8 cellular contexts compared by ENCODE assay signal in the genomic region with DNA sequence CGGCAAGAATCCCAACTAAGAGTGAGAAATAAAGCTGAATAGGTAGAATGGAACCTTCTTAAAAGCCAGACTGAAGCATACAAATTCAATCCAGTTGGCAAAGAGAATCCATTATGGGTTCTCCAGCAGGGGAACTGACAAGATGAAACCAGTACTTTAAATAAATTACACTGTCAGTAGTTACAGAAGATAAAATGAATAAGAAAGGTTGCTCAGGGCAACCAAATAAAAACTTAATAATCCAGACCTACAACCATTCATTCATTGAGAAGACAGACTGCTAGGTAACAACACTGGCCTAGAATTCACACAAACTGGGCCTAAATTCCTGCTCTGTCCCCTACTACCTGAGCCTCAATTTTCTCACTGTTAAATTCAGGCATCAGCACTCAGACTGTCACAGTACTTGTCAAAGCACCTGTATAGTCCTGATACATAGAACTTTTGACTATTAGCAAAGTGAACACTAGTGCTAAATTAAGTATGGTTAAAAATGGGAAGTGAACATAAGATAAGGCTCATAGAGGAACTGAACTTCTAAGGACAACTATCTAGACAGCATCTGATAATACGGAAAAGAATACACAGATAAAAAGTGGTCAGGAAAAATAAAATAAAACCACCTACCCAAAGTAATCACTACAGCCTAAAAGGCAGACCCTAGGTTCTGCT. TPM values are rescaled to one million over a fixed set of nuclear protein-coding genes. Genes with fewer than 3 reads are reported as not detected.
DNase-seq lines count a peak whose midpoint lies in the region; ATAC-seq, FAIRE-seq and TF ChIP-seq lines count a peak whose summit lies in the region.

No MANE protein-coding gene starts in this region.

- TF ChIP-seq CTCF in right atrium auricular region (IDR thresholded peaks at IDR 0.05) (no peak), uterus (IDR thresholded peaks at IDR 0.05) (no peak)

- H3K27ac Mint-ChIP-seq in stimulated activated naive CD8-positive, alpha-beta T cell treated with anti-CD3 and anti-CD28 coated beads, Interleukin-15, Interleukin-2, amounts not matched to agents 100 ng/mL and 50 ng/mL, for 24 hours = peak overlapping the region; percentile 13

- TF ChIP-seq POLR2A in uterus (IDR thresholded peaks at IDR 0.05) = no peak

- H3K27me3 Mint-ChIP-seq in stimulated activated naive CD8-positive, alpha-beta T cell treated with anti-CD3 and anti-CD28 coated beads, Interleukin-15, Interleukin-2, amounts not matched to agents 100 ng/mL and 50 ng/mL, for 24 hours = no peaks in the 10 kb centered on the region

- H3K36me3 ChIP-seq in right atrium auricular region = no peaks in the 10 kb centered on the region
- no peaks in the 10 kb centered on the region for H3K36me3 ChIP-seq in uterus
- H3K36me3 ChIP-seq in small intestine (ENCODE audit: control insufficient read depth in 2 of 2, insufficient read depth in 2 of 2, low read length in 2 of 2) = no peaks in the 10 kb centered on the region

- WGBS in small intestine, 3 donors = 51 to 61% (median 54%) methylated on average over 2 of the region's 2 CpGs

- DNase-seq in stimulated activated naive CD8-positive, alpha-beta T cell treated with anti-CD3 and anti-CD28 coated beads, Interleukin-15, Interleukin-2, amounts not matched to agents 100 U/mL and 50 U/mL, for 24 hours = no peak
- DNase-seq in RPMI8226 (peak; percentile 29), right atrium auricular region (ENCODE audit: low spot score) (no peak), uterus (no peak), activated gamma-delta T cell (lab: John Stamatoyannopoulos, UW) (no peak), small intestine (no peak)

- no peak for ATAC-seq in stimulated activated naive CD8-positive, alpha-beta T cell treated with anti-CD3 and anti-CD28 coated beads, Interleukin-15, Interleukin-2, amounts not matched to agents 100 U/mL and 50 U/mL, for 24 hours
- ATAC-seq in HG03521 (IDR thresholded peaks at IDR 0.05; ENCODE audit: unreplicated experiment) = no peak

- H3K36me3 Mint-ChIP-seq in stimulated activated naive CD8-positive, alpha-beta T cell treated with anti-CD3 and anti-CD28 coated beads, Interleukin-15, Interleukin-2, amounts not matched to agents 100 ng/mL and 50 ng/mL, for 24 hours (ENCODE audit: low read depth) = peaks cover 41% of the 10 kb centered on the region

- H3K4me1 Mint-ChIP-seq in stimulated activated naive CD8-positive, alpha-beta T cell treated with anti-CD3 and anti-CD28 coated beads, Interleukin-15, Interleukin-2, amounts not matched to agents 100 ng/mL and 50 ng/mL, for 24 hours (ENCODE audit: low read depth) = peaks cover 68% of the 10 kb centered on the region

- intact Hi-C loops in uterus (cut with DNase I; ENCODE audit: low total_unique reads) = no loop called here

- H3K27me3 ChIP-seq in right atrium auricular region (no peaks in the 10 kb centered on the region), uterus (no peaks in the 10 kb centered on the region), small intestine (ENCODE audit: control insufficient read depth in 2 of 2, insufficient read depth in 2 of 2, low read length in 2 of 2) (no peaks in the 10 kb centered on the region)

- peak overlapping the region; percentile 17 to 63 for H3K27ac ChIP-seq in right atrium auricular region
- peak overlapping the region; percentile 23 to 44 for H3K27ac ChIP-seq in uterus
- H3K27ac ChIP-seq in small intestine (ENCODE audit: low read depth in 1 of 2, low read length in 1 of 2) = peak overlapping the region in 1 of 2 donors; percentile 33

- no peaks in the 10 kb centered on the region for H3K9me3 Mint-ChIP-seq in stimulated activated naive CD8-positive, alpha-beta T cell treated with anti-CD3 and anti-CD28 coated beads, Interleukin-15, Interleukin-2, amounts not matched to agents 100 ng/mL and 50 ng/mL, for 24 hours

- FAIRE-seq in small intestine (lab: Jason Lieb, UNC) = no peak

- H3K4me1 ChIP-seq in right atrium auricular region (peaks cover 0 to 29% of the 10 kb centered on the region in 2 donors), uterus (peaks cover 0 to 6% of the 10 kb centered on the region in 2 donors), small intestine (ENCODE audit: control insufficient read depth in 2 of 2, insufficient read depth in 1 of 2, low read depth in 1 of 2, low read length in 1 of 2) (peaks cover 2 to 13% of the 10 kb centered on the region in 2 donors)

- H3K9me3 ChIP-seq in right atrium auricular region = no peaks in the 10 kb centered on the region
- no peaks in the 10 kb centered on the region for H3K9me3 ChIP-seq in uterus
- no peaks in the 10 kb centered on the region for H3K9me3 ChIP-seq in small intestine (ENCODE audit: control insufficient read depth, low read depth)

- H3K4me3 Mint-ChIP-seq in stimulated activated naive CD8-positive, alpha-beta T cell treated with anti-CD3 and anti-CD28 coated beads, Interleukin-15, Interleukin-2, amounts not matched to agents 100 ng/mL and 50 ng/mL, for 24 hours = peak overlapping the region; percentile 15

- H3K4me3 ChIP-seq in right atrium auricular region = no peak overlapping the region
- H3K4me3 ChIP-seq in uterus = no peak overlapping the region
- H3K4me3 ChIP-seq in small intestine (ENCODE audit: low read depth in 1 of 2, low read length in 2 of 2) = no peak overlapping the region

RNA-seq across cellular contexts. Expression of a gene that starts 6.0 kb away (rescaled TPM):
- total RNA-seq in right atrium auricular region = 10 to 100 TPM; 68.2 to 79.9 TPM
- 100 to 1,000 TPM in 2 of 4 donors, 10 to 100 TPM in 2; 55.6 to 281 (median 102) TPM for total RNA-seq in uterus
- 10 to 100 TPM; 13.8 to 34.4 (median 21.0) TPM for polyA plus RNA-seq in small intestine
